Comparison of ENCODE assay signal across 12 cellular contexts in the genomic region with DNA sequence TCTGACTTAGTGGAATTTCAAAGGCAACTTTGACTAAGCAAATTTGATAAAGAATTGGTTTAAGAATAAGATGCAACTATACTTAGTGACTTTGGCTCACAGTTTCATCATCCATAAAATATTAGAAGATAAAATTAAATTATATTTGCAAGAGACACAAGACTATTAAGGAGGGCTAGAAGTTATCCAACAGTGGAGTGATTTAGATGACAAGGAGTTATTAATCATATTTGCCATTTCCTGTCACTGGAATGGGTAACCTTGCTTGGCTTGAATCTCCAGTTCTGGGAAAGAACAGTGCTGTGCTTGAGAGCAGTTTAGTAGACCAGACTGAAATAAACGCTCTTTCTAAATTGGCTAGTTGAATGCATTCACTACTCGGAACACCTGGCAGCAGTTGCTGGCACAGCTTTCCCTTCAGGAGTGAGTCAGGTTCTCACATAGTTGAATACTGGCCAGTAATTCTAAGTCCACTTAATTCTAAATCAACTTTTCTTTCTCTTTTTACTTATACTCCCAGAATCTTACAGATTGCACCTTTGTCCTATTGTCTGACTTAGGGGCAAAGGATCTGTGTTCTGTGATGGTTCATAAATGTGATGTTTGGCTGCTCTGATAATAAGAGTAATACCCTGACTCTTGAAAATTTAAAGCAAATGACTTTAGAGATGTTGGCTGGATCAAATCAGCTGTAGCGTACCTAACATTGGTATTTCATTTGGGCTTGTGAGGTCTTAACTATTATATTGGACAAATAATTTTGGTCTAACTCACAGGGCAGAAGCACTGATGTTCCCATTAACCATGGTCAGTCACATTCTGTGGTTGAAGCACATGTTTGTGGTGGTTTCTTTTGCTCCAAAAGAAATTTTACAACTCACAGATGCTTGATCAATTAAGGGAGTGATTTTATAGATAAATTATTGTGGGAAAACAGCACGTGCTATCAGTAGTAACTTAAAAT. TPM values are rescaled to one million over a fixed set of nuclear protein-coding genes. Genes with fewer than 3 reads are reported as not detected.
DNase-seq lines count a peak whose midpoint lies in the region; ATAC-seq, FAIRE-seq and TF ChIP-seq lines count a peak whose summit lies in the region.
"Had no signal": no experiment of that assay in that cellular context is flagged by ENCODE, and none has a peak within 500 bp of the region (broad histone marks: within the 10 kb centered on the region; RNA-seq: fewer than 3 reads in every experiment).

No MANE protein-coding gene starts in this region.

- peak overlapping the region; percentile 73 for H3K27ac Mint-ChIP-seq in MCF 10A (ENCODE audit: low read depth, unreplicated experiment)
- H3K27ac Mint-ChIP-seq: activated CD8-positive, alpha-beta memory T cell treated with anti-CD3 and anti-CD28 coated beads, Interleukin-2, amount 10 ng/mL, durations not matched to agents 7 days and 5 days had no signal

- intact Hi-C loops in MCF 10A (cut with micrococcal nuclease), result loop anchor here (5.0 to 10.0 kb wide), 2 partner anchors 33 to 1916 kb away; no protein-coding TSS in a partner anchor
- intact Hi-C loops in left colon (cut with DNase I, micrococcal nuclease), result loop anchor here in 1 of 2 donors (10.0 kb wide), 1 partner anchor 116 kb away; no protein-coding TSS in a partner anchor

- CTCF ChIA-PET in MCF 10A (lab: Yijun Ruan, JAX), result interaction anchor here (0.6 to 1.0 kb wide), 2 partner anchors 29 to 119 kb away, joined by 3 to 4 read pairs; no protein-coding TSS in a partner anchor

- H3K4me3 ChIP-seq in AG10803 (ENCODE audit: low read length), result no peak overlapping the region
- H3K4me3 ChIP-seq: SJSA1, uterus had no signal

- H3K4me1 Mint-ChIP-seq in MCF 10A (ENCODE audit: insufficient read depth, unreplicated experiment), result peaks cover 35% of the 10 kb centered on the region

- no peak for TF ChIP-seq CTCF in AG10803 (conservative IDR thresholded peaks at IDR 0.05; ENCODE audit: low read length)
- TF ChIP-seq CTCF in MCF 10A (IDR thresholded peaks at IDR 0.05; ENCODE audit: unreplicated experiment), result no peak

- ATAC-seq in left lobe of liver (peak; percentile 98), left colon (no peak)
- ATAC-seq: activated CD8-positive, alpha-beta memory T cell treated with anti-CD3 and anti-CD28 coated beads, Interleukin-2, amount 10 ng/mL, durations not matched to agents 7 days and 5 days had no signal

- H3K4me3 Mint-ChIP-seq in MCF 10A (ENCODE audit: unreplicated experiment), result peak overlapping the region; percentile 44
- H3K4me3 Mint-ChIP-seq: activated CD8-positive, alpha-beta memory T cell treated with anti-CD3 and anti-CD28 coated beads, Interleukin-2, amount 10 ng/mL, durations not matched to agents 7 days and 5 days had no signal

- H3K9me3 Mint-ChIP-seq in MCF 10A (ENCODE audit: unreplicated experiment), result no peaks in the 10 kb centered on the region

- H3K27me3 Mint-ChIP-seq in MCF 10A (ENCODE audit: insufficient read depth, unreplicated experiment), result no peaks in the 10 kb centered on the region

- BruUV-seq in MCF 10A (replicated peaks; lab: Mats Ljungman, UMichigan), result no TSS peak

- no peak for FAIRE-seq in GM12891 (lab: Jason Lieb, UNC)

- peaks cover 38% of the 10 kb centered on the region for H3K36me3 Mint-ChIP-seq in MCF 10A (ENCODE audit: insufficient read depth, unreplicated experiment)

- DNase-seq in AG10803 (ENCODE audit: low read depth) (peak; percentile 73), NCI-H2029 (lab: John Stamatoyannopoulos, UW) (peak; percentile 43), MCF 10A (ENCODE audit: unreplicated experiment) (peak; percentile 85), left lobe of liver (ENCODE audit: low spot score) (peak; percentile 65), NCI-H1694 treated with DMSO at 0.1 percent for 48 hours (lab: John Stamatoyannopoulos, UW) (no peak), Kasumi-1 (lab: John Stamatoyannopoulos, UW) (no peak), left colon (no peak), GM12891 (ENCODE audit: insufficient read length, low spot score) (no peak)
- DNase-seq: activated CD8-positive, alpha-beta memory T cell treated with anti-CD3 and anti-CD28 coated beads, Interleukin-2, amount 10 ng/mL, durations not matched to agents 7 days and 5 days; central memory CD4-positive, alpha-beta T cell had no signal

- no peak for TF ChIP-seq POLR2A in GM12891 (IDR thresholded peaks at IDR 0.05; ENCODE audit: low read depth, low read length)

- POLR2A ChIA-PET in MCF 10A (lab: Yijun Ruan, JAX), result interaction anchor here (1.6 to 2.3 kb wide), 3 partner anchors 9 to 28 kb away, joined by 9 to 14 read pairs (median 12); a partner anchor contains a TSS

TF ChIP-seq in GM12891, 5 proteins besides CTCF, POLR2A, EP300 and RAD21:
- TF ChIP-seq POU2F2 (IDR thresholded peaks at IDR 0.05; ENCODE audit: low read depth, low read length) (no peak), POLR2AphosphoS5 (IDR thresholded peaks at IDR 0.05; ENCODE audit: low read depth, low read length) (no peak), SPI1 (IDR thresholded peaks at IDR 0.05; ENCODE audit: low read depth, low read length) (no peak), TAF1 (IDR thresholded peaks at IDR 0.05; ENCODE audit: low read depth, low read length) (no peak), PAX5 (IDR thresholded peaks at IDR 0.05; ENCODE audit: insufficient read depth, low read length, severe bottlenecking) (no peak)

RNA-seq across cellular contexts. Expression of a gene that starts 16.6 kb away (rescaled TPM):
- total RNA-seq in MCF 10A (2022) (33.6 and 37.0 TPM in 2 replicates), left lobe of liver (12.5 TPM), left colon (10 to 100 TPM; 22.6 to 30.4 TPM)
- 20.8 TPM for polyA plus RNA-seq in GM12891 (2012; ENCODE audit: low read depth, missing spikeins)

RNA-seq across cellular contexts. Expression of a gene that starts 49.1 kb away (rescaled TPM):
- total RNA-seq in MCF 10A (2022) (not detected in 2 replicates), left lobe of liver (0.35 TPM), left colon (not detected)
- polyA plus RNA-seq in GM12891 (2012; ENCODE audit: low read depth, missing spikeins), result 0.01 TPM
- total RNA-seq: activated CD8-positive, alpha-beta memory T cell treated with anti-CD3 and anti-CD28 coated beads, Interleukin-2, amount 10 ng/mL, durations not matched to agents 7 days and 5 days; SJSA1 had no signal

Comparison
In these comparisons a context has a peak if more than half of its experiments do, and no peak if none do; other contexts are left out.
1. DNase-seq: peak in AG10803 (single experiment), NCI-H2029 (single experiment), MCF 10A (single experiment) and left lobe of liver (single experiment); none in NCI-H1694 treated with DMSO at 0.1 percent for 48 hours (single experiment), Kasumi-1 (0 of 2), left colon (0 of 2) and GM12891 (single experiment).